8 cellular contexts compared by ENCODE assay signal in genomic region chr10:80202934-80203834, GRCh38. TPM values are rescaled to one million over a fixed set of nuclear protein-coding genes. Genes with fewer than 3 reads are reported as not detected.
A peak's percentile ranks its signal among the peaks of the same experiment; 100 is the strongest.
DNase-seq lines count a peak whose midpoint lies in the region; ATAC-seq and TF ChIP-seq lines count a peak whose summit lies in the region.

No MANE protein-coding gene starts in this region.

- peaks cover 66% of the 10 kb centered on the region for H3K4me1 Mint-ChIP-seq in Calu3 (ENCODE audit: low read depth, unreplicated experiment)

- intact Hi-C loops in Calu3 (cut with micrococcal nuclease; ENCODE audit: unreplicated experiment) = no loop called here
- intact Hi-C loops in adrenal gland (cut with DNase I) = loop anchor here in 1 of 2 donors (5.0 kb wide), 2 partner anchors 46 to 54 kb away; no protein-coding TSS in a partner anchor
- intact Hi-C loops in spleen (cut with DNase I; ENCODE audit: low total_unique reads) = loop anchor here (10.0 kb wide), 1 partner anchor 758 kb away; the partner anchor contains the start of gene ZCCHC24

- no peaks in the 10 kb centered on the region for H3K9me3 ChIP-seq in adrenal gland (replicated peaks in 1 of 3)
- no peaks in the 10 kb centered on the region for H3K9me3 ChIP-seq in iPS-15b (ENCODE audit: control insufficient read depth, insufficient read depth, low read length)
- no peaks in the 10 kb centered on the region for H3K9me3 ChIP-seq in spleen

- no peaks in the 10 kb centered on the region for H3K9me3 Mint-ChIP-seq in Calu3 (ENCODE audit: low read depth, unreplicated experiment)

- H3K27me3 ChIP-seq in adrenal gland (no peaks in the 10 kb centered on the region), iPS-15b (ENCODE audit: control insufficient read depth, insufficient read depth, low read length) (peaks cover 10% of the 10 kb centered on the region), spleen (replicated peaks in 1 of 7) (no peaks in the 10 kb centered on the region)

- ATAC-seq in GM19395 (IDR thresholded peaks at IDR 0.05; ENCODE audit: unreplicated experiment) = peak; percentile 75
- ATAC-seq in HG03460 (IDR thresholded peaks at IDR 0.05; ENCODE audit: unreplicated experiment) = peak; percentile 50

- peaks cover 14 to 40% of the 10 kb centered on the region in 2 donors for H3K4me1 ChIP-seq in adrenal gland (replicated peaks in 1 of 2)
- peaks cover 15% of the 10 kb centered on the region for H3K4me1 ChIP-seq in iPS-15b (ENCODE audit: control insufficient read depth, insufficient read depth, low read length)
- H3K4me1 ChIP-seq in spleen = peaks cover 47 to 93% (median 76%) of the 10 kb centered on the region in 6 donors

- H3K4me3 ChIP-seq in adrenal gland = peak overlapping the region in 1 of 4 donors; percentile 100
- H3K4me3 ChIP-seq in iPS-15b (ENCODE audit: low read depth, low read length) = peak overlapping the region; percentile 75
- peak overlapping the region; percentile 53 to 97 (median 84) for H3K4me3 ChIP-seq in spleen

- CTCF ChIA-PET in Calu3 (lab: Charles Lee) = interaction anchor here (0.7 to 1.3 kb wide), 6 partner anchors 8 to 59 kb away, joined by 3 to 8 read pairs (median 4); no protein-coding TSS in a partner anchor

- H3K27ac ChIP-seq in adrenal gland = peak overlapping the region in 4 of 5 donors; percentile 90 to 98 (median 96)
- peak overlapping the region; percentile 95 to 99 (median 98) for H3K27ac ChIP-seq in spleen

- H3K36me3 ChIP-seq in adrenal gland (replicated peaks in 1 of 2) (no peaks in the 10 kb centered on the region), iPS-15b (ENCODE audit: control insufficient read depth, insufficient read depth, low read length) (no peaks in the 10 kb centered on the region), spleen (peaks cover 0 to 9% (median 0%) of the 10 kb centered on the region in 6 donors)

- peaks cover 96% of the 10 kb centered on the region for H3K36me3 Mint-ChIP-seq in Calu3 (ENCODE audit: insufficient read depth, unreplicated experiment)

- 64 to 68% (median 65%) methylated on average over 14 of the region's 14 CpGs for WGBS in adrenal gland, 4 donors
- WGBS in spleen, 5 donors = 28 to 53% (median 41%) methylated on average over 14 of the region's 14 CpGs

- TF ChIP-seq CTCF in Calu3 (IDR thresholded peaks at IDR 0.05; ENCODE audit: unreplicated experiment) (peak; percentile 32), adrenal gland (IDR thresholded peaks at IDR 0.05) (no peak), spleen (IDR thresholded peaks at IDR 0.05 in 8 of 11, conservative IDR thresholded peaks at IDR 0.05 in 3 of 11) (peak in 6 of 11 experiments; percentile 5 to 55 (median 40))

- no TSS peak for BruUV-seq in Calu3 (replicated peaks; lab: Mats Ljungman, UMichigan)

- peak overlapping the region; percentile 94 for H3K27ac Mint-ChIP-seq in Calu3 (ENCODE audit: unreplicated experiment)

- H3K9ac ChIP-seq in iPS-15b (ENCODE audit: low read depth, low read length) = no peak overlapping the region

- TF ChIP-seq POLR2A in adrenal gland (IDR thresholded peaks at IDR 0.05) (peak in 1 of 2 donors; percentile 41), spleen (IDR thresholded peaks at IDR 0.05) (no peak)

- H3K4me3 Mint-ChIP-seq in Calu3 (ENCODE audit: low read depth, unreplicated experiment) = peak overlapping the region; percentile 86

- DNase-seq in Calu3 (peak; percentile 80), SKM-1 (lab: John Stamatoyannopoulos, UW; ENCODE audit: unreplicated experiment) (peak; percentile 59), adrenal gland (peak in 6 of 7 donors; percentile 52 to 75 (median 58)), spleen (peak; percentile 88), hippocampal formation (lab: John Stamatoyannopoulos, UW) (no peak)

- no peaks in the 10 kb centered on the region for H3K27me3 Mint-ChIP-seq in Calu3 (ENCODE audit: unreplicated experiment)

RNA-seq across cellular contexts. Expression of gene ANXA11, which starts 2.2 kb away (rescaled TPM):
- total RNA-seq in Calu3 (2022) = 835 and 846 TPM in 2 replicates
- total RNA-seq in adrenal gland = 10 to 100 TPM; 39.0 to 99.5 (median 67.7) TPM
- polyA plus RNA-seq in adrenal gland = 100 to 1,000 TPM in 2 of 3 donors, 10 to 100 TPM in 1; 83.3 to 249 (median 239) TPM
- 100 to 1,000 TPM; 102 to 201 (median 157) TPM for total RNA-seq in spleen
- polyA plus RNA-seq in spleen = 100 to 1,000 TPM in 2 of 3 donors, 10 to 100 TPM in 1; 89.9 to 143 (median 117) TPM

Comparison
In these comparisons a context has a peak if more than half of its experiments do, and no peak if none do; other contexts are left out.
1. DNase-seq: peak in Calu3 (single experiment), SKM-1 (single experiment), adrenal gland (6 of 7) and spleen (single experiment); none in hippocampal formation (0 of 2).
2. CTCF ChIP-seq: peak in Calu3 (single experiment) and spleen (6 of 11); none in adrenal gland (0 of 6).